Comparison of ENCODE assay signal across 7 cellular contexts in genomic region chr1:35773711-35774110, GRCh38.
"Had no signal": no experiment of that assay in that cellular context is flagged by ENCODE, and none has a peak within 500 bp of the region (broad histone marks: within the 10 kb centered on the region; RNA-seq: fewer than 3 reads in every experiment).

No MANE protein-coding gene starts in this region.

- ATAC-seq: GM23338, HepG2 had no signal

- H3K4me3 ChIP-seq: GM23338 had no signal

- H3K27ac Mint-ChIP-seq: GM23338, H9, IgD-negative memory B cell had no signal

- DNase-seq: H9, HCEC 1CT had no signal

- H3K9me3 Mint-ChIP-seq: GM23338, H9, IgD-negative memory B cell had no signal

- H3K4me3 Mint-ChIP-seq: GM23338, H9 had no signal

- FAIRE-seq: H1, H54, HepG2 had no signal

- H3K27me3 Mint-ChIP-seq: IgD-negative memory B cell had no signal

- H3K36me3 Mint-ChIP-seq: IgD-negative memory B cell had no signal
